Comparison of ENCODE assay signal across 16 cellular contexts in genomic region chr2:195542067-195542466, GRCh38.
"Had no signal": no experiment of that assay in that cellular context is flagged by ENCODE, and none has a peak within 500 bp of the region (broad histone marks: within the 10 kb centered on the region; RNA-seq: fewer than 3 reads in every experiment).

No MANE protein-coding gene starts in this region.

- DNase-seq: activated gamma-delta T cell treated with Interleukin-2 at 50 U/mL for 16 hours; activated T-cell treated with anti-CD3 and anti-CD28 coated beads for 4 hours; anterior cingulate cortex; cortex of kidney; effector CD4-positive, alpha-beta T cell; esophagus squamous epithelium; hippocampal formation; mammary epithelial cell; posterior cingulate gyrus; retina; SJCRH30; stimulated activated CD4-positive, alpha-beta T cell treated with anti-CD3 and anti-CD28 coated beads, Interleukin-12 subunit alpha, Interleukin-12 subunit beta, amount 100 ng/mL, for 4 hours; tibial artery had no signal

- H3K4me3 Mint-ChIP-seq: stimulated activated memory B cell treated with anti-CD40 and anti-IgM and Interleukin-4, amounts not matched to agents 10 μg/mL and 1 μg/mL and 100 μg/mL, for 72 hours had no signal

- H3K9me3 ChIP-seq: esophagus squamous epithelium, neutrophil, SJCRH30, tibial artery had no signal

- ATAC-seq: left lobe of liver; stimulated activated memory B cell treated with anti-CD40 and anti-IgM and Interleukin-4, amounts not matched to agents 10 μg/mL and 1 μg/mL and 100 μg/mL, for 72 hours had no signal

- H3K27me3 Mint-ChIP-seq: stimulated activated memory B cell treated with anti-CD40 and anti-IgM and Interleukin-4, amounts not matched to agents 10 μg/mL and 1 μg/mL and 100 μg/mL, for 72 hours had no signal

- H3K4me1 ChIP-seq: esophagus squamous epithelium, SJCRH30, tibial artery had no signal

- H3K27me3 ChIP-seq: esophagus squamous epithelium, neutrophil, SJCRH30, tibial artery had no signal

- H3K36me3 ChIP-seq: esophagus squamous epithelium, neutrophil, SJCRH30, tibial artery had no signal

- H3K36me3 Mint-ChIP-seq: stimulated activated memory B cell treated with anti-CD40 and anti-IgM and Interleukin-4, amounts not matched to agents 10 μg/mL and 1 μg/mL and 100 μg/mL, for 72 hours had no signal

- H3K4me3 ChIP-seq: esophagus squamous epithelium, SJCRH30, tibial artery had no signal

- H3K27ac ChIP-seq: esophagus squamous epithelium, neutrophil, SJCRH30, tibial artery had no signal
